In genomic region chr7:26645126-26645525, GRCh38 we compare ENCODE assay signal across 1 cellular context.
TF ChIP-seq lines count a peak whose summit lies in the region.

No MANE protein-coding gene starts in this region.

TF ChIP-seq in GM23338, 12 proteins besides CTCF, POLR2A, EP300 and RAD21 (continued from another document):
- TF ChIP-seq ZNF462 (CRISPR knock-in tag; IDR thresholded peaks at IDR 0.05) (no peak), NANOG (IDR thresholded peaks at IDR 0.05; ENCODE audit: borderline replicate concordance) (no peak), EZH2phosphoT487 (IDR thresholded peaks at IDR 0.05; ENCODE audit: unreplicated experiment) (no peak), ZNF331 (CRISPR knock-in tag; IDR thresholded peaks at IDR 0.05; ENCODE audit: low read depth) (no peak), JUNB (IDR thresholded peaks at IDR 0.05; ENCODE audit: unreplicated experiment) (no peak)
